In genomic region chrX:53288173-53288572, GRCh38 we compare ENCODE assay signal across 8 cellular contexts. TPM values are rescaled to one million over a fixed set of nuclear protein-coding genes. Genes with fewer than 3 reads are reported as not detected.
A peak's percentile ranks its signal among the peaks of the same experiment; 100 is the strongest.
DNase-seq lines count a peak whose midpoint lies in the region; ATAC-seq and TF ChIP-seq lines count a peak whose summit lies in the region.

No MANE protein-coding gene starts in this region.

- peak; percentile 45 for ATAC-seq in left lung
- ATAC-seq in upper lobe of left lung (ENCODE audit: low FRiP score in 2 of 2), result peak in 1 of 2 donors; percentile 51
- no peak for ATAC-seq in HG03108 (IDR thresholded peaks at IDR 0.05; ENCODE audit: unreplicated experiment)

- H3K4me1 Mint-ChIP-seq in CD8-positive, alpha-beta memory T cell, result peaks cover 28 to 39% (median 34%) of the 10 kb centered on the region in 3 donors

- 13 to 15% (median 14%) methylated on average over 4 to 8 of the region's 8 CpGs for WGBS in adrenal gland, 4 donors
- 20 to 63% methylated on average over 1 to 8 of the region's 8 CpGs for WGBS in upper lobe of left lung, 2 donors

- no peaks in the 10 kb centered on the region for H3K9me3 ChIP-seq in CD8-positive, alpha-beta memory T cell (ENCODE audit: low read length)
- H3K9me3 ChIP-seq in adrenal gland (replicated peaks in 1 of 3) (no peaks in the 10 kb centered on the region), left lung (no peaks in the 10 kb centered on the region), upper lobe of left lung (no peaks in the 10 kb centered on the region)

- no peak for TF ChIP-seq EP300 in upper lobe of left lung (IDR thresholded peaks at IDR 0.05)

- H3K4me3 Mint-ChIP-seq in CD8-positive, alpha-beta memory T cell, result peak overlapping the region; percentile 82 to 94 (median 86)

- H3K4me1 ChIP-seq in CD8-positive, alpha-beta memory T cell (ENCODE audit: insufficient read depth, low read length), result peaks cover 13% of the 10 kb centered on the region
- H3K4me1 ChIP-seq in adrenal gland (replicated peaks in 1 of 2), result peaks cover 0 to 29% of the 10 kb centered on the region in 2 donors
- H3K4me1 ChIP-seq in left lung, result peaks cover 4 to 18% of the 10 kb centered on the region in 2 donors
- H3K4me1 ChIP-seq in upper lobe of left lung, result peaks cover 8 to 24% (median 10%) of the 10 kb centered on the region in 4 donors

- TF ChIP-seq POLR2A in adrenal gland (IDR thresholded peaks at IDR 0.05), result no peak
- no peak for TF ChIP-seq POLR2A in upper lobe of left lung (IDR thresholded peaks at IDR 0.05)

- peak overlapping the region; percentile 87 to 97 (median 94) for H3K27ac Mint-ChIP-seq in CD8-positive, alpha-beta memory T cell

- POLR2A ChIA-PET in CD8-positive, alpha-beta memory T cell (lab: Charles Lee), result interaction anchor here (1.1 kb wide), 1 partner anchor 132 kb away, joined by 3 read pairs; no protein-coding TSS in a partner anchor

- peak overlapping the region; percentile 56 for H3K4me3 ChIP-seq in CD8-positive, alpha-beta memory T cell (ENCODE audit: low read length)
- H3K4me3 ChIP-seq in adrenal gland (no peak overlapping the region), left lung (no peak overlapping the region), upper lobe of left lung (no peak overlapping the region)

- H3K27me3 Mint-ChIP-seq in CD8-positive, alpha-beta memory T cell, result peaks cover 0 to 4% of the 10 kb centered on the region in 2 donors

- peak in 4 of 5 donors; percentile 6 to 50 (median 15) for DNase-seq in CD8-positive, alpha-beta memory T cell
- DNase-seq in MV-4-11 (lab: John Stamatoyannopoulos, UW) (peak; percentile 52), adrenal gland (peak; percentile 74 to 87 (median 80)), left lung (peak in 1 of 2 donors; percentile 60), upper lobe of left lung (no peak), HuH-7 (ENCODE audit: low spot score) (no peak), HPDE6-E6E7 (ENCODE audit: extremely low spot score) (no peak)

- no peaks in the 10 kb centered on the region for H3K36me3 Mint-ChIP-seq in CD8-positive, alpha-beta memory T cell

- H3K9me3 Mint-ChIP-seq in CD8-positive, alpha-beta memory T cell, result no peaks in the 10 kb centered on the region

- H3K27me3 ChIP-seq in CD8-positive, alpha-beta memory T cell (ENCODE audit: insufficient read depth, low read length, poor library complexity, severe bottlenecking), result no peaks in the 10 kb centered on the region
- peaks cover 3% of the 10 kb centered on the region for H3K27me3 ChIP-seq in adrenal gland
- no peaks in the 10 kb centered on the region for H3K27me3 ChIP-seq in left lung
- H3K27me3 ChIP-seq in upper lobe of left lung, result no peaks in the 10 kb centered on the region

- TF ChIP-seq CTCF in adrenal gland (IDR thresholded peaks at IDR 0.05) (no peak), left lung (IDR thresholded peaks at IDR 0.05) (no peak), upper lobe of left lung (IDR thresholded peaks at IDR 0.05) (no peak)

- CTCF ChIA-PET in CD8-positive, alpha-beta memory T cell (lab: Charles Lee), result interaction anchor here (0.8 to 1.0 kb wide), 2 partner anchors 26 to 148 kb away, joined by 3 read pairs; no protein-coding TSS in a partner anchor

- H3K27ac ChIP-seq in CD8-positive, alpha-beta memory T cell (ENCODE audit: low read depth, low read length), result peak overlapping the region; percentile 20
- H3K27ac ChIP-seq in adrenal gland, result peak overlapping the region in 4 of 5 donors; percentile 18 to 83 (median 68)
- H3K27ac ChIP-seq in left lung, result peak overlapping the region; percentile 36 to 53
- H3K27ac ChIP-seq in upper lobe of left lung, result peak overlapping the region in 3 of 4 donors; percentile 67 to 75 (median 69)

- no peaks in the 10 kb centered on the region for H3K36me3 ChIP-seq in CD8-positive, alpha-beta memory T cell (ENCODE audit: insufficient read depth, low read length)
- H3K36me3 ChIP-seq in adrenal gland (replicated peaks in 1 of 2), result no peaks in the 10 kb centered on the region
- H3K36me3 ChIP-seq in left lung, result no peaks in the 10 kb centered on the region
- no peaks in the 10 kb centered on the region for H3K36me3 ChIP-seq in upper lobe of left lung

- intact Hi-C loops in adrenal gland (cut with DNase I) (no loop called here), left lung (cut with DNase I) (no loop called here)

RNA-seq across cellular contexts. Expression of gene IQSEC2, which starts 6.8 kb away (rescaled TPM):
- under 1 TPM; 0.29 to 0.96 TPM for total RNA-seq in CD8-positive, alpha-beta memory T cell
- polyA plus RNA-seq in CD8-positive, alpha-beta memory T cell, result 0.35 TPM
- 10 to 100 TPM; 15.0 to 56.1 (median 37.8) TPM for total RNA-seq in adrenal gland
- 10 to 100 TPM; 18.4 to 67.9 (median 58.3) TPM for polyA plus RNA-seq in adrenal gland
- 10 to 100 TPM; 15.6 to 17.3 TPM for total RNA-seq in left lung
- 10 to 100 TPM; 17.5 to 45.1 (median 26.7) TPM for total RNA-seq in upper lobe of left lung

Comparison
In these comparisons a context has a peak if more than half of its experiments do, and no peak if none do; other contexts are left out.
1. DNase-seq: peak in CD8-positive, alpha-beta memory T cell (4 of 5), MV-4-11 (single experiment) and adrenal gland (7 of 7); none in upper lobe of left lung (0 of 2), HuH-7 (single experiment) and HPDE6-E6E7 (single experiment).
2. RNA of gene IQSEC2, which starts 6.8 kb away (total RNA-seq): 15.0 to 56.1 TPM in adrenal gland, 17.5 to 45.1 TPM in upper lobe of left lung and 15.6 to 17.3 TPM in left lung; 0.29 to 0.96 TPM in CD8-positive, alpha-beta memory T cell; every median in the first group is over 4 times any median in the second.
3. Peak in every context shown above with its lines, with median percentiles within 50 percentile points of each other: H3K27ac ChIP-seq.